8 cellular contexts compared by ENCODE assay signal in genomic region chr6:159729598-159729997, GRCh38. TPM values are rescaled to one million over a fixed set of nuclear protein-coding genes. Genes with fewer than 3 reads are reported as not detected.
DNase-seq lines count a peak whose midpoint lies in the region; ATAC-seq, FAIRE-seq and TF ChIP-seq lines count a peak whose summit lies in the region.

No MANE protein-coding gene starts in this region.

- no peak for TF ChIP-seq CTCF in mammary epithelial cell (conservative IDR thresholded peaks at IDR 0.05 in 1 of 2, IDR thresholded peaks at IDR 0.05 in 1 of 2; ENCODE audit: extremely low read depth in 1 of 2, insufficient read depth in 1 of 2, low read depth in 1 of 2, low read length in 2 of 2)

- peak; percentile 78 for FAIRE-seq in GM12892 (lab: Jason Lieb, UNC)

- peak overlapping the region; percentile 50 for H3K9ac ChIP-seq in mammary epithelial cell (ENCODE audit: insufficient read depth, low read length)

- TF ChIP-seq POLR2A in GM12892 (IDR thresholded peaks at IDR 0.05; ENCODE audit: low read depth, low read length), result 0 out of 2 replicates have a peak, but pooled peaks have one; percentile 16
- TF ChIP-seq POLR2A in GM18505 (IDR thresholded peaks at IDR 0.05; ENCODE audit: borderline replicate concordance, extremely low read depth, insufficient read depth, insufficient read length), result no peak

- peaks cover 0 to 2% (median 0%) of the 10 kb centered on the region in 5 donors for H3K27me3 Mint-ChIP-seq in naive thymus-derived CD8-positive, alpha-beta T cell

- dilution Hi-C loops in mammary epithelial cell (cut with HindIII; ENCODE audit: low sequenced_read_pairs), result no loop called here

- H3K36me3 Mint-ChIP-seq in naive thymus-derived CD8-positive, alpha-beta T cell, result peaks cover 0 to 28% (median 3%) of the 10 kb centered on the region in 3 donors

- H3K27me3 ChIP-seq in mammary epithelial cell (ENCODE audit: insufficient read depth, low read length), result no peaks in the 10 kb centered on the region

- H3K4me1 Mint-ChIP-seq in naive thymus-derived CD8-positive, alpha-beta T cell, result peaks cover 20 to 78% (median 65%) of the 10 kb centered on the region in 4 donors

- H3K27ac Mint-ChIP-seq in naive thymus-derived CD8-positive, alpha-beta T cell, result peak overlapping the region in 9 of 10 donors; percentile 56 to 99 (median 87)

- H3K4me3 ChIP-seq in mammary epithelial cell (replicated peaks in 1 of 3; ENCODE audit: insufficient read depth in 1 of 3, low read depth in 2 of 3, low read length in 3 of 3), result peak overlapping the region; percentile 24 to 92 (median 84)

- CTCF ChIA-PET in mammary epithelial cell (lab: Charles Lee; ENCODE audit: low non-redundant PET) (interaction anchor here (0.6 kb wide), 3 partner anchors 36 to 126 kb away, joined by 3 to 4 read pairs (median 3); no protein-coding TSS in a partner anchor), HEK293T (lab: Yijun Ruan, JAX) (interaction anchor here (1.6 kb wide), 1 partner anchor 29 kb away, joined by 4 read pairs; no protein-coding TSS in a partner anchor)

- H4K20me1 ChIP-seq in mammary epithelial cell (ENCODE audit: insufficient read depth, low read length), result peaks cover 14% of the 10 kb centered on the region

- no peak overlapping the region for H2AFZ ChIP-seq in mammary epithelial cell (ENCODE audit: low read depth, low read length)

- peaks cover 0 to 2% (median 0%) of the 10 kb centered on the region in 9 donors for H3K9me3 Mint-ChIP-seq in naive thymus-derived CD8-positive, alpha-beta T cell

- H3K9me3 ChIP-seq in KOPT-K1 (ENCODE audit: insufficient read depth, low read length, poor library complexity, severe bottlenecking) (no peaks in the 10 kb centered on the region), mammary epithelial cell (replicated peaks; ENCODE audit: insufficient read depth, low read length) (no peaks in the 10 kb centered on the region)

- H3K27ac ChIP-seq in KOPT-K1 (ENCODE audit: low read depth, low read length, poor library complexity, severe bottlenecking), result peak overlapping the region; percentile 8
- peak overlapping the region; percentile 89 for H3K27ac ChIP-seq in mammary epithelial cell (ENCODE audit: insufficient read depth, low read depth, low read length)

- peak overlapping the region; percentile 98 for H3K4me2 ChIP-seq in mammary epithelial cell (ENCODE audit: insufficient read depth, low read depth, low read length)

- POLR2A ChIA-PET in naive thymus-derived CD8-positive, alpha-beta T cell (lab: Charles Lee), result interaction anchor here (1.6 to 8.9 kb wide), 4 partner anchors 8 to 61 kb away, joined by 5 to 142 read pairs (median 49); partner anchors contain the start of genes ACAT2, MRPL18, SOD2 and TCP1
- POLR2A ChIA-PET in HEK293T (lab: Yijun Ruan, JAX), result interaction anchor here (4.8 to 6.7 kb wide), 2 partner anchors 30 to 60 kb away, joined by 54 to 97 read pairs; partner anchors contain the start of genes ACAT2, MRPL18 and TCP1

- intact Hi-C loops in mammary epithelial cell (cut with micrococcal nuclease), result loop anchor here (2.0 kb wide), 1 partner anchor 59 kb away; the partner anchor contains the start of gene TCP1

- peaks cover 93% of the 10 kb centered on the region for H3K79me2 ChIP-seq in mammary epithelial cell (ENCODE audit: insufficient read depth, low read length)

- ATAC-seq in naive thymus-derived CD8-positive, alpha-beta T cell, result no peak
- no peak for ATAC-seq in GM19452 (IDR thresholded peaks at IDR 0.05; ENCODE audit: unreplicated experiment)
- no peak for ATAC-seq in GM18505 (IDR thresholded peaks at IDR 0.05; ENCODE audit: unreplicated experiment)

- H3K4me1 ChIP-seq in mammary epithelial cell (ENCODE audit: insufficient read depth, low read length), result peaks cover 16% of the 10 kb centered on the region

- H3K36me3 ChIP-seq in KOPT-K1 (ENCODE audit: insufficient read depth, low read length), result peaks cover 50% of the 10 kb centered on the region
- H3K36me3 ChIP-seq in mammary epithelial cell (ENCODE audit: insufficient read depth, low read length), result peaks cover 2% of the 10 kb centered on the region

- 23% methylated on average over 4 of the region's 4 CpGs for WGBS in mammary epithelial cell (ENCODE audit: low coverage, missing lambda C conversion rate)

- in situ Hi-C loops in mammary epithelial cell (cut with MboI; ENCODE audit: low sequenced_read_pairs in 2 of 2), result loop anchor here in 1 of 2 donors (5.0 kb wide), 1 partner anchor 37 kb away; the partner anchor contains the start of gene SOD2

- DNase-seq in GM12892 (ENCODE audit: insufficient read length) (peak; percentile 13), mammary epithelial cell (peak; percentile 40), NCI-H1694 (lab: John Stamatoyannopoulos, UW) (no peak), HEK293T (ENCODE audit: extremely low spot score) (no peak)
- no peak for DNase-seq in naive thymus-derived CD8-positive, alpha-beta T cell

- peak overlapping the region; percentile 82 to 94 (median 90) for H3K4me3 Mint-ChIP-seq in naive thymus-derived CD8-positive, alpha-beta T cell

- BruUV-seq in mammary epithelial cell (replicated peaks; lab: Mats Ljungman, UMichigan), result no TSS peak

TF ChIP-seq in HEK293T, 16 proteins besides CTCF, POLR2A, EP300 and RAD21:
- no peak for TF ChIP-seq FOXA1 (IDR thresholded peaks at IDR 0.05)
- no peak for TF ChIP-seq TARDBP (IDR thresholded peaks at IDR 0.05)
- TF ChIP-seq NFRKB (IDR thresholded peaks at IDR 0.05), result no peak
- no peak for TF ChIP-seq CTBP1 (IDR thresholded peaks at IDR 0.05; ENCODE audit: borderline replicate concordance)
- no peak for TF ChIP-seq LEF1 (IDR thresholded peaks at IDR 0.05; ENCODE audit: borderline replicate concordance)
- TF ChIP-seq L3MBTL2 (conservative IDR thresholded peaks at IDR 0.05), result no peak
- no peak for TF ChIP-seq SUZ12 (IDR thresholded peaks at IDR 0.05)
- TF ChIP-seq, protein P1, sequence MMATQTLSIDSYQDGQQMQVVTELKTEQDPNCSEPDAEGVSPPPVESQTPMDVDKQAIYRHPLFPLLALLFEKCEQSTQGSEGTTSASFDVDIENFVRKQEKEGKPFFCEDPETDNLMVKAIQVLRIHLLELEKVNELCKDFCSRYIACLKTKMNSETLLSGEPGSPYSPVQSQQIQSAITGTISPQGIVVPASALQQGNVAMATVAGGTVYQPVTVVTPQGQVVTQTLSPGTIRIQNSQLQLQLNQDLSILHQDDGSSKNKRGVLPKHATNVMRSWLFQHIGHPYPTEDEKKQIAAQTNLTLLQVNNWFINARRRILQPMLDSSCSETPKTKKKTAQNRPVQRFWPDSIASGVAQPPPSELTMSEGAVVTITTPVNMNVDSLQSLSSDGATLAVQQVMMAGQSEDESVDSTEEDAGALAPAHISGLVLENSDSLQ (IDR thresholded peaks at IDR 0.05), result no peak
- no peak for TF ChIP-seq FOXM1 (IDR thresholded peaks at IDR 0.05; ENCODE audit: borderline replicate concordance)
- TF ChIP-seq SP1 (IDR thresholded peaks at IDR 0.05), result no peak

RNA-seq across cellular contexts. Expression of gene WTAP, which starts 2.3 kb away (rescaled TPM):
- polyA plus RNA-seq in GM12892 (2012; ENCODE audit: missing spikeins), result 54.2 TPM
- total RNA-seq in mammary epithelial cell, result 10 to 100 TPM; 64.5 to 92.0 TPM
- polyA plus RNA-seq in mammary epithelial cell, result 22.3 TPM
- 34.2 TPM for polyA minus RNA-seq in mammary epithelial cell
- total RNA-seq in naive thymus-derived CD8-positive, alpha-beta T cell, result 100 to 1,000 TPM; 156 to 159 TPM
- polyA plus RNA-seq in naive thymus-derived CD8-positive, alpha-beta T cell, result 100 to 1,000 TPM; 104 to 128 (median 122) TPM

RNA-seq across cellular contexts. Expression of gene ACAT2, which starts 32.2 kb away (rescaled TPM):
- polyA plus RNA-seq in GM12892 (2012; ENCODE audit: missing spikeins), result 104 TPM
- 100 to 1,000 TPM in 1 of 2 donors, 10 to 100 TPM in 1; 39.3 to 235 TPM for total RNA-seq in mammary epithelial cell
- polyA plus RNA-seq in mammary epithelial cell, result 102 TPM
- 81.8 TPM for polyA minus RNA-seq in mammary epithelial cell
- total RNA-seq in naive thymus-derived CD8-positive, alpha-beta T cell, result 10 to 100 TPM; 30.6 to 30.9 TPM
- polyA plus RNA-seq in naive thymus-derived CD8-positive, alpha-beta T cell, result 10 to 100 TPM; 29.4 to 38.8 (median 38.2) TPM

RNA-seq across cellular contexts. Expression of gene SOD2, which starts 36.6 kb away (rescaled TPM):
- 38.0 TPM for polyA plus RNA-seq in GM12892 (2012; ENCODE audit: missing spikeins)
- total RNA-seq in mammary epithelial cell, result 100 to 1,000 TPM; 105 to 145 TPM
- polyA plus RNA-seq in mammary epithelial cell, result 51.3 TPM
- polyA minus RNA-seq in mammary epithelial cell, result 77.2 TPM
- 10 to 100 TPM; 83.4 to 86.5 TPM for total RNA-seq in naive thymus-derived CD8-positive, alpha-beta T cell
- polyA plus RNA-seq in naive thymus-derived CD8-positive, alpha-beta T cell, result 10 to 100 TPM; 80.5 to 92.0 (median 90.0) TPM

RNA-seq across cellular contexts. Expression of gene TCP1, which starts 59.8 kb away (rescaled TPM):
- 206 TPM for polyA plus RNA-seq in GM12892 (2012; ENCODE audit: missing spikeins)
- 100 to 1,000 TPM; 186 to 243 TPM for total RNA-seq in mammary epithelial cell
- 159 TPM for polyA plus RNA-seq in mammary epithelial cell
- polyA minus RNA-seq in mammary epithelial cell, result 334 TPM
- total RNA-seq in naive thymus-derived CD8-positive, alpha-beta T cell, result 100 to 1,000 TPM; 184 to 185 TPM
- 10 to 100 TPM; 68.8 to 97.6 (median 72.4) TPM for polyA plus RNA-seq in naive thymus-derived CD8-positive, alpha-beta T cell

Comparison
In these comparisons a context has a peak if more than half of its experiments do, and no peak if none do; other contexts are left out.
1. DNase-seq: peak in GM12892 (single experiment) and mammary epithelial cell (single experiment); none in naive thymus-derived CD8-positive, alpha-beta T cell (0 of 10), NCI-H1694 (single experiment) and HEK293T (single experiment).